In genomic region chr2:72211777-72212515, GRCh38 we compare ENCODE assay signal across 19 cellular contexts.
A peak's percentile ranks its signal among the peaks of the same experiment; 100 is the strongest.
DNase-seq lines count a peak whose midpoint lies in the region; ATAC-seq, FAIRE-seq and TF ChIP-seq lines count a peak whose summit lies in the region.
"Had no signal": no experiment of that assay in that cellular context is flagged by ENCODE, and none has a peak within 500 bp of the region (broad histone marks: within the 10 kb centered on the region; RNA-seq: fewer than 3 reads in every experiment).

No MANE protein-coding gene starts in this region.

- DNase-seq in EL (peak; percentile 27), amniotic epithelial cell (ENCODE audit: low read depth) (peak; percentile 69), foreskin fibroblast (peak; percentile 28 to 69), small intestine (peak; percentile 51), nephron progenitor cell (no peak), hippocampal formation (lab: John Stamatoyannopoulos, UW) (no peak)
- DNase-seq in stimulated activated naive CD8-positive, alpha-beta T cell treated with anti-CD3 and anti-CD28 coated beads, Interleukin-15, amount 100 ng/mL, for 72 hours, result no peak
- DNase-seq in activated CD8-positive, alpha-beta T cell treated with anti-CD3 and anti-CD28 coated beads for 36 hours, result no peak
- DNase-seq: activated CD4-positive, alpha-beta T cell treated with anti-CD3 and anti-CD28 coated beads for 48 hours; activated naive CD4-positive, alpha-beta T cell treated with anti-CD3 and anti-CD28 coated beads, Interleukin-2, amount 10 ng/mL, durations not matched to agents 7 days and 5 days; dermis blood vessel endothelial cell; Karpas-422; NCI-H2171; sigmoid colon; stimulated activated CD4-positive, alpha-beta T cell treated with anti-CD3 and anti-CD28 coated beads, Interleukin-2, amount 100 ng/mL, for 24 hours had no signal

- POLR2A ChIA-PET in activated CD8-positive, alpha-beta T cell treated with anti-CD3 and anti-CD28 coated beads for 36 hours (lab: Charles Lee), result no interaction called here

- no peak overlapping the region for H3K4me3 ChIP-seq in foreskin fibroblast (ENCODE audit: low read depth in 1 of 2, low read length in 2 of 2)
- H3K4me3 ChIP-seq in small intestine (ENCODE audit: low read depth in 1 of 2, low read length in 2 of 2), result no peak overlapping the region
- H3K4me3 ChIP-seq: BLaER1, breast epithelium, esophagus muscularis mucosa, hepatocyte, sigmoid colon had no signal

- no peaks in the 10 kb centered on the region for H3K9me3 ChIP-seq in small intestine (ENCODE audit: control insufficient read depth, low read depth)
- H3K9me3 ChIP-seq: BLaER1, breast epithelium, esophagus muscularis mucosa, sigmoid colon had no signal

- no peak for FAIRE-seq in small intestine (lab: Jason Lieb, UNC)

- no peaks in the 10 kb centered on the region for H3K36me3 Mint-ChIP-seq in nephron progenitor cell (ENCODE audit: low read depth)
- peaks cover 2% of the 10 kb centered on the region for H3K36me3 Mint-ChIP-seq in activated CD8-positive, alpha-beta T cell treated with anti-CD3 and anti-CD28 coated beads for 36 hours (ENCODE audit: low read depth)
- H3K36me3 Mint-ChIP-seq: activated naive CD4-positive, alpha-beta T cell treated with anti-CD3 and anti-CD28 coated beads, Interleukin-2, amount 10 ng/mL, durations not matched to agents 7 days and 5 days had no signal

- H3K27ac ChIP-seq in small intestine (ENCODE audit: low read depth in 1 of 2, low read length in 1 of 2), result peak overlapping the region in 1 of 2 donors; percentile 2
- H3K27ac ChIP-seq: BLaER1, breast epithelium, esophagus muscularis mucosa, hepatocyte, sigmoid colon had no signal

- peaks cover 2% of the 10 kb centered on the region for H3K27me3 Mint-ChIP-seq in nephron progenitor cell (ENCODE audit: low read depth, poor library complexity)
- H3K27me3 Mint-ChIP-seq in stimulated activated naive CD8-positive, alpha-beta T cell treated with anti-CD3 and anti-CD28 coated beads, Interleukin-15, amount 100 ng/mL, for 72 hours, result no peaks in the 10 kb centered on the region
- no peaks in the 10 kb centered on the region for H3K27me3 Mint-ChIP-seq in activated CD8-positive, alpha-beta T cell treated with anti-CD3 and anti-CD28 coated beads for 36 hours
- H3K27me3 Mint-ChIP-seq: activated naive CD4-positive, alpha-beta T cell treated with anti-CD3 and anti-CD28 coated beads, Interleukin-2, amount 10 ng/mL, durations not matched to agents 7 days and 5 days had no signal

- WGBS in small intestine, 3 donors, result 40 to 73% (median 44%) methylated on average over 2 of the region's 2 CpGs

- no peaks in the 10 kb centered on the region for H3K4me1 Mint-ChIP-seq in nephron progenitor cell
- no peaks in the 10 kb centered on the region for H3K4me1 Mint-ChIP-seq in stimulated activated naive CD8-positive, alpha-beta T cell treated with anti-CD3 and anti-CD28 coated beads, Interleukin-15, amount 100 ng/mL, for 72 hours
- H3K4me1 Mint-ChIP-seq in activated CD8-positive, alpha-beta T cell treated with anti-CD3 and anti-CD28 coated beads for 36 hours (ENCODE audit: low read depth), result no peaks in the 10 kb centered on the region
- H3K4me1 Mint-ChIP-seq: activated naive CD4-positive, alpha-beta T cell treated with anti-CD3 and anti-CD28 coated beads, Interleukin-2, amount 10 ng/mL, durations not matched to agents 7 days and 5 days had no signal

- no peaks in the 10 kb centered on the region for H3K27me3 ChIP-seq in small intestine (ENCODE audit: control insufficient read depth in 2 of 2, insufficient read depth in 2 of 2, low read length in 2 of 2)
- H3K27me3 ChIP-seq: BLaER1, breast epithelium, esophagus muscularis mucosa, hepatocyte, sigmoid colon had no signal

- CTCF ChIA-PET in activated CD8-positive, alpha-beta T cell treated with anti-CD3 and anti-CD28 coated beads for 36 hours (lab: Charles Lee), result no interaction called here

- no peak overlapping the region for H3K4me3 Mint-ChIP-seq in nephron progenitor cell
- H3K4me3 Mint-ChIP-seq in stimulated activated naive CD8-positive, alpha-beta T cell treated with anti-CD3 and anti-CD28 coated beads, Interleukin-15, amount 100 ng/mL, for 72 hours, result no peak overlapping the region
- no peak overlapping the region for H3K4me3 Mint-ChIP-seq in activated CD8-positive, alpha-beta T cell treated with anti-CD3 and anti-CD28 coated beads for 36 hours
- H3K4me3 Mint-ChIP-seq: activated naive CD4-positive, alpha-beta T cell treated with anti-CD3 and anti-CD28 coated beads, Interleukin-2, amount 10 ng/mL, durations not matched to agents 7 days and 5 days had no signal

- intact Hi-C loops in activated CD8-positive, alpha-beta T cell treated with anti-CD3 and anti-CD28 coated beads for 36 hours (cut with micrococcal nuclease), result no loop called here

- no peak overlapping the region for H3K27ac Mint-ChIP-seq in nephron progenitor cell
- H3K27ac Mint-ChIP-seq in stimulated activated naive CD8-positive, alpha-beta T cell treated with anti-CD3 and anti-CD28 coated beads, Interleukin-15, amount 100 ng/mL, for 72 hours, result no peak overlapping the region
- H3K27ac Mint-ChIP-seq in activated CD8-positive, alpha-beta T cell treated with anti-CD3 and anti-CD28 coated beads for 36 hours, result no peak overlapping the region
- H3K27ac Mint-ChIP-seq: activated naive CD4-positive, alpha-beta T cell treated with anti-CD3 and anti-CD28 coated beads, Interleukin-2, amount 10 ng/mL, durations not matched to agents 7 days and 5 days had no signal

- H3K36me3 ChIP-seq in small intestine (ENCODE audit: control insufficient read depth in 2 of 2, insufficient read depth in 2 of 2, low read length in 2 of 2), result no peaks in the 10 kb centered on the region
- H3K36me3 ChIP-seq: BLaER1, breast epithelium, esophagus muscularis mucosa, sigmoid colon had no signal

- ATAC-seq in stimulated activated naive CD8-positive, alpha-beta T cell treated with anti-CD3 and anti-CD28 coated beads, Interleukin-15, amount 100 ng/mL, for 72 hours, result no peak
- no peak for ATAC-seq in activated CD8-positive, alpha-beta T cell treated with anti-CD3 and anti-CD28 coated beads for 36 hours

- peaks cover 0 to 11% of the 10 kb centered on the region in 2 donors for H3K4me1 ChIP-seq in small intestine (ENCODE audit: control insufficient read depth in 2 of 2, insufficient read depth in 1 of 2, low read depth in 1 of 2, low read length in 1 of 2)
- H3K4me1 ChIP-seq: BLaER1, breast epithelium, sigmoid colon had no signal

- TF ChIP-seq CTCF in foreskin fibroblast (IDR thresholded peaks at IDR 0.05; ENCODE audit: low read depth, low read length) (no peak), nephron progenitor cell (IDR thresholded peaks at IDR 0.05) (no peak)
- no peak for TF ChIP-seq CTCF in activated CD8-positive, alpha-beta T cell treated with anti-CD3 and anti-CD28 coated beads for 36 hours (IDR thresholded peaks at IDR 0.05)

- H3K9me3 Mint-ChIP-seq in nephron progenitor cell, result no peaks in the 10 kb centered on the region
- peaks cover 0 to 3% of the 10 kb centered on the region in 2 donors for H3K9me3 Mint-ChIP-seq in stimulated activated naive CD8-positive, alpha-beta T cell treated with anti-CD3 and anti-CD28 coated beads, Interleukin-15, amount 100 ng/mL, for 72 hours
- H3K9me3 Mint-ChIP-seq in activated CD8-positive, alpha-beta T cell treated with anti-CD3 and anti-CD28 coated beads for 36 hours, result no peaks in the 10 kb centered on the region
- H3K9me3 Mint-ChIP-seq: activated naive CD4-positive, alpha-beta T cell treated with anti-CD3 and anti-CD28 coated beads, Interleukin-2, amount 10 ng/mL, durations not matched to agents 7 days and 5 days had no signal

Comparison
In these comparisons a context has a peak if more than half of its experiments do, and no peak if none do; other contexts are left out.
1. DNase-seq: peak in EL (single experiment), amniotic epithelial cell (single experiment), foreskin fibroblast (2 of 2) and small intestine (single experiment); none in nephron progenitor cell (single experiment), stimulated activated naive CD8-positive, alpha-beta T cell treated with anti-CD3 and anti-CD28 coated beads, Interleukin-15, amount 100 ng/mL, for 72 hours (0 of 2), hippocampal formation (0 of 2) and activated CD8-positive, alpha-beta T cell treated with anti-CD3 and anti-CD28 coated beads for 36 hours (single experiment).